Comparison of ENCODE assay signal across 14 cellular contexts in genomic region chr4:95190751-95191436, GRCh38.
A peak's percentile ranks its signal among the peaks of the same experiment; 100 is the strongest.
DNase-seq lines count a peak whose midpoint lies in the region; ATAC-seq, FAIRE-seq and TF ChIP-seq lines count a peak whose summit lies in the region.
"Had no signal": no experiment of that assay in that cellular context is flagged by ENCODE, and none has a peak within 500 bp of the region (broad histone marks: within the 10 kb centered on the region; RNA-seq: fewer than 3 reads in every experiment).

No MANE protein-coding gene starts in this region.

- H3K9ac ChIP-seq in kidney (ENCODE audit: low read length in 2 of 2): no peak overlapping the region

- no peak overlapping the region for H3K4me3 Mint-ChIP-seq in CD4-positive, alpha-beta T cell
- H3K4me3 Mint-ChIP-seq in WTC11: no peak overlapping the region
- H3K4me3 Mint-ChIP-seq: activated CD8-positive, alpha-beta T cell treated with anti-CD3 and anti-CD28 coated beads for 36 hours; CD14-positive monocyte had no signal

- FAIRE-seq in kidney (lab: Jason Lieb, UNC) (no peak), frontal cortex (lab: Jason Lieb, UNC) (no peak)
- FAIRE-seq: endothelial cell of umbilical vein had no signal

- peak overlapping the region; percentile 11 for H3K27ac Mint-ChIP-seq in CD4-positive, alpha-beta T cell
- H3K27ac Mint-ChIP-seq in WTC11: no peak overlapping the region
- H3K27ac Mint-ChIP-seq: activated CD8-positive, alpha-beta T cell treated with anti-CD3 and anti-CD28 coated beads for 36 hours had no signal

- no peak for ATAC-seq in CD4-positive, alpha-beta T cell (ENCODE audit: poor library complexity)
- ATAC-seq in WTC11 (peak; percentile 32; the same call in 1 of the 2 replicates), psoas muscle (no peak)
- ATAC-seq: activated CD8-positive, alpha-beta T cell treated with anti-CD3 and anti-CD28 coated beads for 36 hours had no signal

- 40 to 46% (median 40%) methylated on average over 9 of the region's 9 CpGs for WGBS in psoas muscle, 3 donors

- no peaks in the 10 kb centered on the region for H3K27me3 ChIP-seq in CD4-positive, alpha-beta T cell (ENCODE audit: control insufficient read depth, insufficient read depth, low read length)
- peaks cover 0 to 22% (median 14%) of the 10 kb centered on the region in 3 donors for H3K27me3 ChIP-seq in psoas muscle (ENCODE audit: insufficient read depth in 3 of 3, low read length in 2 of 3)
- H3K27me3 ChIP-seq: neutrophil had no signal

- intact Hi-C loops in CD4-positive, alpha-beta T cell (cut with DNase I, micrococcal nuclease): no loop called here
- intact Hi-C loops in kidney (cut with DNase I): no loop called here
- intact Hi-C loops in psoas muscle (cut with DNase I): no loop called here

- CTCF ChIA-PET in CD4-positive, alpha-beta T cell (lab: Charles Lee): no interaction called here
- CTCF ChIA-PET in WTC11 (lab: Charles Lee): no interaction called here

- DNase-seq in CD4-positive, alpha-beta T cell: no peak
- peak; percentile 21 for DNase-seq in NCI-H1417 treated with DMSO at 0.1 percent for 48 hours (lab: John Stamatoyannopoulos, UW)
- no peak for DNase-seq in WTC11 (ENCODE audit: low spot score)
- DNase-seq in left kidney (ENCODE audit: low read depth, low spot score): peak; percentile 83
- DNase-seq in kidney: no peak
- no peak for DNase-seq in psoas muscle
- DNase-seq in frontal cortex (ENCODE audit: low spot score in 2 of 2): no peak
- DNase-seq in CD1c-positive myeloid dendritic cell (ENCODE audit: extremely low spot score): no peak
- DNase-seq: activated CD8-positive, alpha-beta T cell treated with anti-CD3 and anti-CD28 coated beads for 36 hours; stimulated activated CD4-positive, alpha-beta T cell treated with anti-CD3 and anti-CD28 coated beads, Interleukin-1b, Interleukin-23, amount 100 ng/mL, for 48 hours; stomach had no signal

- TF ChIP-seq CTCF in CD4-positive, alpha-beta T cell (IDR thresholded peaks at IDR 0.05): no peak
- TF ChIP-seq CTCF in WTC11 (IDR thresholded peaks at IDR 0.05): no peak
- no peak for TF ChIP-seq CTCF in kidney (IDR thresholded peaks at IDR 0.05; ENCODE audit: borderline replicate concordance, extremely low read depth, insufficient read depth)
- no peak for TF ChIP-seq CTCF in psoas muscle (IDR thresholded peaks at IDR 0.05)

- H3K4me1 ChIP-seq in kidney (ENCODE audit: control insufficient read depth in 1 of 2, insufficient read depth in 1 of 2, low read depth in 1 of 2, low read length in 2 of 2) (no peaks in the 10 kb centered on the region), psoas muscle (no peaks in the 10 kb centered on the region)
- H3K4me1 ChIP-seq: stomach had no signal

- H3K27ac ChIP-seq in CD4-positive, alpha-beta T cell (ENCODE audit: low read depth, low read length): no peak overlapping the region
- H3K27ac ChIP-seq in kidney (ENCODE audit: low read depth in 2 of 2, low read length in 2 of 2) (no peak overlapping the region), psoas muscle (no peak overlapping the region)
- H3K27ac ChIP-seq: neutrophil, stomach had no signal

- H3K4me3 ChIP-seq in kidney (ENCODE audit: low read length in 2 of 2) (no peak overlapping the region), psoas muscle (no peak overlapping the region)
- H3K4me3 ChIP-seq: stomach had no signal

- no peaks in the 10 kb centered on the region for H3K9me3 ChIP-seq in CD4-positive, alpha-beta T cell (ENCODE audit: control insufficient read depth, low read length)
- H3K9me3 ChIP-seq in kidney (ENCODE audit: control insufficient read depth in 1 of 2, low read length in 2 of 2) (no peaks in the 10 kb centered on the region), psoas muscle (no peaks in the 10 kb centered on the region)
- H3K9me3 ChIP-seq: neutrophil, stomach had no signal

- POLR2A ChIA-PET in CD4-positive, alpha-beta T cell (lab: Charles Lee): no interaction called here
- POLR2A ChIA-PET in WTC11 (lab: Charles Lee): no interaction called here

- no peaks in the 10 kb centered on the region for H3K36me3 ChIP-seq in kidney (ENCODE audit: control insufficient read depth in 1 of 2, insufficient read depth in 2 of 2, low read length in 2 of 2)
- no peaks in the 10 kb centered on the region for H3K36me3 ChIP-seq in psoas muscle (ENCODE audit: insufficient read depth in 1 of 2, low read depth in 1 of 2)
- H3K36me3 ChIP-seq: neutrophil, stomach had no signal

- H3K27me3 Mint-ChIP-seq in CD4-positive, alpha-beta T cell: no peaks in the 10 kb centered on the region
- H3K27me3 Mint-ChIP-seq in WTC11 (ENCODE audit: low read depth): no peaks in the 10 kb centered on the region; the same call in 1 of the 2 replicates
- H3K27me3 Mint-ChIP-seq: activated CD8-positive, alpha-beta T cell treated with anti-CD3 and anti-CD28 coated beads for 36 hours had no signal

- no peaks in the 10 kb centered on the region for H3K9me3 Mint-ChIP-seq in CD4-positive, alpha-beta T cell
- H3K9me3 Mint-ChIP-seq in WTC11: no peaks in the 10 kb centered on the region
- H3K9me3 Mint-ChIP-seq: activated CD8-positive, alpha-beta T cell treated with anti-CD3 and anti-CD28 coated beads for 36 hours had no signal

- H3K4me1 Mint-ChIP-seq in CD4-positive, alpha-beta T cell (ENCODE audit: low read depth): peaks cover 24% of the 10 kb centered on the region
- H3K4me1 Mint-ChIP-seq in WTC11: peaks cover 12% of the 10 kb centered on the region
- H3K4me1 Mint-ChIP-seq: CD14-positive monocyte had no signal

- no peaks in the 10 kb centered on the region for H3K36me3 Mint-ChIP-seq in CD4-positive, alpha-beta T cell (ENCODE audit: low read depth)
- H3K36me3 Mint-ChIP-seq in WTC11: no peaks in the 10 kb centered on the region
- H3K36me3 Mint-ChIP-seq: CD14-positive monocyte had no signal

TF ChIP-seq in WTC11, 78 proteins besides CTCF, POLR2A, EP300 and RAD21 (continues in another document):
- no peak for TF ChIP-seq ZNF121 (CRISPR knock-in tag; IDR thresholded peaks at IDR 0.05)
- TF ChIP-seq NFYB (CRISPR knock-in tag; conservative IDR thresholded peaks at IDR 0.05; ENCODE audit: low read depth): no peak
- no peak for TF ChIP-seq FOXK1 (CRISPR knock-in tag; IDR thresholded peaks at IDR 0.05)
- no peak for TF ChIP-seq STAT6 (CRISPR knock-in tag; conservative IDR thresholded peaks at IDR 0.05; ENCODE audit: low read depth)
- no peak for TF ChIP-seq ZNF138 (CRISPR knock-in tag; conservative IDR thresholded peaks at IDR 0.05)
- TF ChIP-seq, protein P1, sequence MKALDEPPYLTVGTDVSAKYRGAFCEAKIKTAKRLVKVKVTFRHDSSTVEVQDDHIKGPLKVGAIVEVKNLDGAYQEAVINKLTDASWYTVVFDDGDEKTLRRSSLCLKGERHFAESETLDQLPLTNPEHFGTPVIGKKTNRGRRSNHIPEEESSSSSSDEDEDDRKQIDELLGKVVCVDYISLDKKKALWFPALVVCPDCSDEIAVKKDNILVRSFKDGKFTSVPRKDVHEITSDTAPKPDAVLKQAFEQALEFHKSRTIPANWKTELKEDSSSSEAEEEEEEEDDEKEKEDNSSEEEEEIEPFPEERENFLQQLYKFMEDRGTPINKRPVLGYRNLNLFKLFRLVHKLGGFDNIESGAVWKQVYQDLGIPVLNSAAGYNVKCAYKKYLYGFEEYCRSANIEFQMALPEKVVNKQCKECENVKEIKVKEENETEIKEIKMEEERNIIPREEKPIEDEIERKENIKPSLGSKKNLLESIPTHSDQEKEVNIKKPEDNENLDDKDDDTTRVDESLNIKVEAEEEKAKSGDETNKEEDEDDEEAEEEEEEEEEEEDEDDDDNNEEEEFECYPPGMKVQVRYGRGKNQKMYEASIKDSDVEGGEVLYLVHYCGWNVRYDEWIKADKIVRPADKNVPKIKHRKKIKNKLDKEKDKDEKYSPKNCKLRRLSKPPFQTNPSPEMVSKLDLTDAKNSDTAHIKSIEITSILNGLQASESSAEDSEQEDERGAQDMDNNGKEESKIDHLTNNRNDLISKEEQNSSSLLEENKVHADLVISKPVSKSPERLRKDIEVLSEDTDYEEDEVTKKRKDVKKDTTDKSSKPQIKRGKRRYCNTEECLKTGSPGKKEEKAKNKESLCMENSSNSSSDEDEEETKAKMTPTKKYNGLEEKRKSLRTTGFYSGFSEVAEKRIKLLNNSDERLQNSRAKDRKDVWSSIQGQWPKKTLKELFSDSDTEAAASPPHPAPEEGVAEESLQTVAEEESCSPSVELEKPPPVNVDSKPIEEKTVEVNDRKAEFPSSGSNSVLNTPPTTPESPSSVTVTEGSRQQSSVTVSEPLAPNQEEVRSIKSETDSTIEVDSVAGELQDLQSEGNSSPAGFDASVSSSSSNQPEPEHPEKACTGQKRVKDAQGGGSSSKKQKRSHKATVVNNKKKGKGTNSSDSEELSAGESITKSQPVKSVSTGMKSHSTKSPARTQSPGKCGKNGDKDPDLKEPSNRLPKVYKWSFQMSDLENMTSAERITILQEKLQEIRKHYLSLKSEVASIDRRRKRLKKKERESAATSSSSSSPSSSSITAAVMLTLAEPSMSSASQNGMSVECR (CRISPR knock-in tag; IDR thresholded peaks at IDR 0.05; ENCODE audit: borderline replicate concordance): no peak
- no peak for TF ChIP-seq SMAD3 (CRISPR knock-in tag; IDR thresholded peaks at IDR 0.05; ENCODE audit: borderline replicate concordance)

Comparison
In these comparisons a context has a peak if more than half of its experiments do, and no peak if none do; other contexts are left out.
1. DNase-seq: peak in NCI-H1417 treated with DMSO at 0.1 percent for 48 hours (single experiment) and left kidney (single experiment); none in CD4-positive, alpha-beta T cell (0 of 10), WTC11 (single experiment), kidney (single experiment), psoas muscle (0 of 2), frontal cortex (0 of 2) and CD1c-positive myeloid dendritic cell (single experiment).